23 cellular contexts compared by ENCODE assay signal in genomic region chr1:204940591-204940990, GRCh38.
DNase-seq lines count a peak whose midpoint lies in the region; ATAC-seq, FAIRE-seq and TF ChIP-seq lines count a peak whose summit lies in the region.
"Had no signal": no experiment of that assay in that cellular context is flagged by ENCODE, and none has a peak within 500 bp of the region (broad histone marks: within the 10 kb centered on the region; RNA-seq: fewer than 3 reads in every experiment).

No MANE protein-coding gene starts in this region.

- no peaks in the 10 kb centered on the region for H3K79me2 ChIP-seq in HepG2 (ENCODE audit: insufficient read depth, low read length)

- peaks cover 9% of the 10 kb centered on the region; the same call in 1 of the 2 replicates for H3K4me1 ChIP-seq in HepG2 (ENCODE audit: insufficient read depth, low read length)
- H3K4me1 ChIP-seq: HAP-1, Peyer's patch, SJSA1 had no signal

- no peaks in the 10 kb centered on the region for H4K20me1 ChIP-seq in HepG2 (ENCODE audit: insufficient read depth, low read length)

- no peak overlapping the region for H3K9ac ChIP-seq in HepG2 (ENCODE audit: insufficient read depth, low read depth, low read length)

- no peak overlapping the region for H3K4me2 ChIP-seq in HepG2 (ENCODE audit: low read depth, low read length)

- H2AFZ ChIP-seq in HepG2 (ENCODE audit: low read length): no peak overlapping the region

- intact Hi-C loops in HepG2 (cut with micrococcal nuclease; ENCODE audit: unreplicated experiment): no loop called here

- in situ Hi-C loops in HepG2 (cut with HindIII; ENCODE audit: extremely low pct_ligation_motif_present, low pct_unique_long_range_greater_than_20kb): no loop called here

- H3K36me3 ChIP-seq in bronchial epithelial cell (ENCODE audit: control insufficient read depth, insufficient read depth, low read length) (no peaks in the 10 kb centered on the region), HepG2 (replicated peaks in 1 of 2; ENCODE audit: control insufficient read depth in 1 of 2, insufficient read depth in 2 of 2, low read length in 2 of 2) (no peaks in the 10 kb centered on the region)
- H3K36me3 ChIP-seq: HAP-1, Peyer's patch, SJSA1 had no signal

- 3% methylated on average over 2 of the region's 2 CpGs for WGBS in HepG2 (ENCODE audit: low lambda C conversion rate)

- no TSS peak for BruUV-seq in HepG2 (replicated peaks; lab: Mats Ljungman, UMichigan)

- POLR2A ChIA-PET in HepG2 (lab: Yijun Ruan, JAX): no interaction called here

- no peak for ATAC-seq in HepG2
- ATAC-seq in stimulated activated naive CD8-positive, alpha-beta T cell treated with anti-CD3 and anti-CD28 coated beads, Interleukin-15, Interleukin-2, amounts not matched to agents 100 U/mL and 50 U/mL, for 24 hours: no peak
- ATAC-seq: GM12878, Right ventricle myocardium inferior had no signal

- H3K9me3 ChIP-seq in HepG2 (ENCODE audit: low read length): no peaks in the 10 kb centered on the region
- H3K9me3 ChIP-seq: HAP-1, Peyer's patch, SJSA1 had no signal

- CTCF ChIA-PET in HepG2 (lab: Yijun Ruan, JAX; ENCODE audit: low intra/inter-chr PET ratio, low total read pairs): interaction anchor here (3.9 kb wide), 1 partner anchor 133 kb away, joined by 22 read pairs; no protein-coding TSS in a partner anchor

- FAIRE-seq in D721Med (lab: Jason Lieb, UNC) (peak; percentile 84), bronchial epithelial cell (lab: Jason Lieb, UNC) (no peak), HepG2 (lab: Jason Lieb, UNC) (no peak)
- FAIRE-seq: GM12878, HTR-8/SVneo had no signal

- TF ChIP-seq CTCF in D721Med (IDR thresholded peaks at IDR 0.05; ENCODE audit: insufficient read depth, missing control alignments) (no peak), bronchial epithelial cell (IDR thresholded peaks at IDR 0.05; ENCODE audit: insufficient read depth, low read length, severe bottlenecking) (no peak), fibroblast of the aortic adventitia (IDR thresholded peaks at IDR 0.05; ENCODE audit: insufficient read depth, low read length) (no peak), HepG2 (CRISPR knock-in tag; IDR thresholded peaks at IDR 0.05) (no peak)

- no peak for TF ChIP-seq EP300 in HepG2 (IDR thresholded peaks at IDR 0.05; ENCODE audit: low read depth in 2 of 2, low read length in 2 of 2)
- TF ChIP-seq EP300 in HepG2 (CRISPR knock-in tag; IDR thresholded peaks at IDR 0.05; ENCODE audit: borderline replicate concordance): no peak

- H3K4me3 ChIP-seq in bronchial epithelial cell (ENCODE audit: low read depth, low read length): no peak overlapping the region
- H3K4me3 ChIP-seq in fibroblast of the aortic adventitia (ENCODE audit: low read depth, low read length): no peak overlapping the region
- no peak overlapping the region for H3K4me3 ChIP-seq in HepG2 (replicated peaks in 1 of 3; ENCODE audit: insufficient read depth in 1 of 3, low read depth in 2 of 3, low read length in 3 of 3)
- H3K4me3 ChIP-seq: GM12878, HAP-1, Peyer's patch, SJSA1 had no signal

- TF ChIP-seq RAD21 in HepG2 (CRISPR knock-in tag; IDR thresholded peaks at IDR 0.05): no peak

- no peak overlapping the region for H3K27ac ChIP-seq in HepG2 (ENCODE audit: extremely low read length, insufficient read depth, low read length)
- H3K27ac ChIP-seq: C4-2B, Peyer's patch, SJSA1 had no signal

- H3K27me3 ChIP-seq in bronchial epithelial cell (ENCODE audit: control insufficient read depth, insufficient read depth, low read length) (no peaks in the 10 kb centered on the region), HepG2 (ENCODE audit: control insufficient read depth in 1 of 2, insufficient read depth in 2 of 2, low read length in 2 of 2) (peaks cover under 1 to 18% of the 10 kb centered on the region in 2 experiments; a peak in 4 of 5 replicates)
- H3K27me3 ChIP-seq: Peyer's patch had no signal

- TF ChIP-seq POLR2A in HepG2 (IDR thresholded peaks at IDR 0.05; ENCODE audit: insufficient read depth in 1 of 2, low read depth in 2 of 2, low read length in 2 of 2): no peak

- DNase-seq in D721Med (ENCODE audit: insufficient read length, low spot score): no peak
- DNase-seq in HS-5 (ENCODE audit: low read depth): peak; percentile 11
- peak; percentile 92 for DNase-seq in bronchial epithelial cell (ENCODE audit: low read depth)
- DNase-seq in fibroblast of the aortic adventitia (ENCODE audit: low read depth): peak; percentile 7
- no peak for DNase-seq in HepG2 (ENCODE audit: low spot score)
- no peak for DNase-seq in midbrain (lab: John Stamatoyannopoulos, UW)
- DNase-seq in SW 1271 (lab: John Stamatoyannopoulos, UW): no peak
- DNase-seq in stimulated activated naive CD8-positive, alpha-beta T cell treated with anti-CD3 and anti-CD28 coated beads, Interleukin-15, Interleukin-2, amounts not matched to agents 100 U/mL and 50 U/mL, for 24 hours: no peak
- DNase-seq: AML-193, Karpas-422, NCI-H1417, NCI-H1694 treated with DMSO at 0.1 percent for 48 hours, NCI-H2081 treated with DMSO at 0.1 percent for 48 hours, NCI-H2171 treated with DMSO at 0.1 percent for 48 hours, NCI-H524 treated with DMSO at 0.1 percent for 48 hours, NCI-H82, Peyer's patch had no signal

TF ChIP-seq in HepG2, 621 proteins besides CTCF, POLR2A, EP300 and RAD21:
- no peak for TF ChIP-seq CAMTA2 (CRISPR knock-in tag; IDR thresholded peaks at IDR 0.05; ENCODE audit: borderline replicate concordance)
- TF ChIP-seq ZNF143 (CRISPR knock-in tag; IDR thresholded peaks at IDR 0.05): no peak
- no peak for TF ChIP-seq ZNF326 (CRISPR knock-in tag; IDR thresholded peaks at IDR 0.05; ENCODE audit: borderline replicate concordance)
- no peak for TF ChIP-seq NCOA1 (CRISPR knock-in tag; IDR thresholded peaks at IDR 0.05)
- no peak for TF ChIP-seq ZNF263 (CRISPR knock-in tag; IDR thresholded peaks at IDR 0.05)
- TF ChIP-seq STAT5B (CRISPR knock-in tag; IDR thresholded peaks at IDR 0.05): no peak
- no peak for TF ChIP-seq ZNF749 (CRISPR knock-in tag; IDR thresholded peaks at IDR 0.05; ENCODE audit: borderline replicate concordance)
- no peak for TF ChIP-seq CBX2 (IDR thresholded peaks at IDR 0.05; ENCODE audit: low read depth, low read length)
- no peak for TF ChIP-seq CBX2 (CRISPR knock-in tag; IDR thresholded peaks at IDR 0.05; ENCODE audit: low read depth)
- no peak for TF ChIP-seq ZNF704 (CRISPR knock-in tag; IDR thresholded peaks at IDR 0.05; ENCODE audit: borderline replicate concordance)
- no peak for TF ChIP-seq NR1H2 (CRISPR knock-in tag; IDR thresholded peaks at IDR 0.05; ENCODE audit: borderline replicate concordance, low read depth)
- TF ChIP-seq ZNF562 (CRISPR knock-in tag; IDR thresholded peaks at IDR 0.05; ENCODE audit: borderline replicate concordance): no peak
- no peak for TF ChIP-seq ZKSCAN1 (IDR thresholded peaks at IDR 0.05; ENCODE audit: low read length)
- TF ChIP-seq ZFP41 (CRISPR knock-in tag; IDR thresholded peaks at IDR 0.05; ENCODE audit: borderline replicate concordance): no peak
- no peak for TF ChIP-seq ZNF878 (CRISPR knock-in tag; IDR thresholded peaks at IDR 0.05)

Comparison
In these comparisons a context has a peak if more than half of its experiments do, and no peak if none do; other contexts are left out.
1. DNase-seq: peak in HS-5 (single experiment), bronchial epithelial cell (single experiment) and fibroblast of the aortic adventitia (single experiment); none in D721Med (single experiment), HepG2 (single experiment), midbrain (single experiment), SW 1271 (0 of 2) and stimulated activated naive CD8-positive, alpha-beta T cell treated with anti-CD3 and anti-CD28 coated beads, Interleukin-15, Interleukin-2, amounts not matched to agents 100 U/mL and 50 U/mL, for 24 hours (single experiment).